1 cellular context compared by ENCODE assay signal in genomic region chr11:68691402-68691784, GRCh38.
TF ChIP-seq lines count a peak whose summit lies in the region.

No MANE protein-coding gene starts in this region.

TF ChIP-seq in K562, 482 proteins besides CTCF, POLR2A, EP300 and RAD21 (continued from another document):
- peak in 1 of 2 experiments; percentile 77; a peak in 1 of 4 replicates for TF ChIP-seq BCLAF1 (IDR thresholded peaks at IDR 0.05; ENCODE audit: borderline replicate concordance in 1 of 2, control insufficient read depth in 1 of 2, low read depth in 2 of 2, low read length in 1 of 2)
- no peak for TF ChIP-seq GABPA (tag; conservative IDR thresholded peaks at IDR 0.05; ENCODE audit: low read depth)
- TF ChIP-seq FOSL1 (tag; conservative IDR thresholded peaks at IDR 0.05), result no peak
- TF ChIP-seq ZNF23 (CRISPR knock-in tag; IDR thresholded peaks at IDR 0.05), result no peak
- TF ChIP-seq, protein P1, sequence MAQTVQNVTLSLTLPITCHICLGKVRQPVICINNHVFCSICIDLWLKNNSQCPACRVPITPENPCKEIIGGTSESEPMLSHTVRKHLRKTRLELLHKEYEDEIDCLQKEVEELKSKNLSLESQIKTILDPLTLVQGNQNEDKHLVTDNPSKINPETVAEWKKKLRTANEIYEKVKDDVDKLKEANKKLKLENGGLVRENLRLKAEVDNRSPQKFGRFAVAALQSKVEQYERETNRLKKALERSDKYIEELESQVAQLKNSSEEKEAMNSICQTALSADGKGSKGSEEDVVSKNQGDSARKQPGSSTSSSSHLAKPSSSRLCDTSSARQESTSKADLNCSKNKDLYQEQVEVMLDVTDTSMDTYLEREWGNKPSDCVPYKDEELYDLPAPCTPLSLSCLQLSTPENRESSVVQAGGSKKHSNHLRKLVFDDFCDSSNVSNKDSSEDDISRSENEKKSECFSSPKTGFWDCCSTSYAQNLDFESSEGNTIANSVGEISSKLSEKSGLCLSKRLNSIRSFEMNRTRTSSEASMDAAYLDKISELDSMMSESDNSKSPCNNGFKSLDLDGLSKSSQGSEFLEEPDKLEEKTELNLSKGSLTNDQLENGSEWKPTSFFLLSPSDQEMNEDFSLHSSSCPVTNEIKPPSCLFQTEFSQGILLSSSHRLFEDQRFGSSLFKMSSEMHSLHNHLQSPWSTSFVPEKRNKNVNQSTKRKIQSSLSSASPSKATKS (CRISPR knock-in tag; IDR thresholded peaks at IDR 0.05), result no peak
- peak; percentile 63 for TF ChIP-seq SUPT5H (IDR thresholded peaks at IDR 0.05)
- TF ChIP-seq NFRKB (IDR thresholded peaks at IDR 0.05; ENCODE audit: low read depth), result no peak
